In the genomic region with DNA sequence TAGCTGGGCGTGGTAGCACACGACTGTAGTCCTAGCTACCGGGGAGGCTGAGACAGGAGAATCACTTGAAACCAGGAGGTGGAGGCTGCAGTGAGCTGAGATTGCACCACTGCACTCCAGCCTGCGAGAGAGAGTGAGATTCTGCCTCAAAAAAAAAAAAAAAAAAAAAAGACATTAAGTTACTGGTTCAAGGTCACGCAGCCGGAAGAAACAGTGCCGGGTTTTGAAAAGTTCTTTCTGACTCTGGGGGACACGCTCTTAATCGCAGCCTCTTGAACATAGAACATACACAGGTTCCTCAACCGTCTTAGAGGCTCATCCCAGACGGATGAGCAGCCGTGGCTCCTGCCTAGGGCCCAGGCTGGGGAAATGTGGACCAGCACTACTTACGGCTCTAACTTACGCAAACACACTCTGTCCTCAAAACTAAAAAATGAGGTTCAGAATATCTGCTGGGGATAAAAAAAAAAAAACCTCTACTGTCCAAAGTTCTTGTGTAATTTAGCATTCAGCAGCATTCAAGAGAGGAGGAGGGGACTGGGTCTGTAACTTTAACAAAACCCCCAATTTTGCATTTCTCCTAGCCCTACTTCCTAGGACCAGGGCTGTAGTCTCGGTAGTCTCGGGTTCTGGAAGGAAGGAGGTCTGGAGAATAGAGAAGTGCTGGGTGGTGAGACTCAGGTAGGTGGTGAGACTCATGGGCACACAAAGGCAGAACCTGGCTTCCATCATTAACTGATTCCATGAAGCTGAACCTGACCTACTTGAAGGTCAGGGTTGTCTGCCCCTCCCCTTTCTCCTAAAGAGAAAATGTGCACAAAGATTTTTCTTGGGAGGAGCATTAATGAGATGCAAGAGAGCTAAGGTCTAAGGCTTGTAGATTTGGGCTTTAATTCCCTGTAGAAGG, we compare ENCODE assay signal across 27 cellular contexts. TPM values are rescaled to one million over a fixed set of nuclear protein-coding genes. Genes with fewer than 3 reads are reported as not detected.
DNase-seq lines count a peak whose midpoint lies in the region; ATAC-seq and TF ChIP-seq lines count a peak whose summit lies in the region.
"Had no signal": no experiment of that assay in that cellular context is flagged by ENCODE, and none has a peak within 500 bp of the region (broad histone marks: within the 10 kb centered on the region; RNA-seq: fewer than 3 reads in every experiment).

No MANE protein-coding gene starts in this region.

- no peaks in the 10 kb centered on the region for H3F3A ChIP-seq in PC-3 (ENCODE audit: low read length, unreplicated experiment)

- no peak overlapping the region for H2AFZ ChIP-seq in PC-3 (ENCODE audit: low read length)

- peak overlapping the region; percentile 48 for H3K4me2 ChIP-seq in PC-3 (ENCODE audit: low read length)
- H3K4me2 ChIP-seq: KMS-11 had no signal

- peak overlapping the region; percentile 30 for H3K27ac ChIP-seq in PC-3 (ENCODE audit: low read length)
- peak overlapping the region; percentile 48 to 72 (median 64) for H3K27ac ChIP-seq in right lobe of liver
- H3K27ac ChIP-seq in testis, result no peak overlapping the region
- H3K27ac ChIP-seq: C4-2B, KMS-11, SJCRH30 had no signal

- TF ChIP-seq POLR2A in right lobe of liver (IDR thresholded peaks at IDR 0.05), result no peak
- no peak for TF ChIP-seq POLR2A in testis (IDR thresholded peaks at IDR 0.05)

- peaks cover 5% of the 10 kb centered on the region for H3K36me3 Mint-ChIP-seq in glutamatergic neuron (ENCODE audit: unreplicated experiment)
- H3K36me3 Mint-ChIP-seq: CD8-positive, alpha-beta T cell had no signal

- H3K36me3 ChIP-seq in PC-3 (ENCODE audit: low read depth, low read length) (peaks cover 14% of the 10 kb centered on the region), right lobe of liver (no peaks in the 10 kb centered on the region), testis (ENCODE audit: low read depth, missing control alignments) (no peaks in the 10 kb centered on the region)
- H3K36me3 ChIP-seq: SJCRH30 had no signal

- peaks cover 66% of the 10 kb centered on the region for H3K4me1 ChIP-seq in PC-3 (ENCODE audit: insufficient read depth, low read length)
- H3K4me1 ChIP-seq in right lobe of liver, result peaks cover 0 to 57% (median 24%) of the 10 kb centered on the region in 4 donors
- H3K4me1 ChIP-seq in testis, result peaks cover 12% of the 10 kb centered on the region

- H3K27me3 Mint-ChIP-seq in glutamatergic neuron (ENCODE audit: unreplicated experiment), result peaks cover 14% of the 10 kb centered on the region

- no peak overlapping the region for H3K27ac Mint-ChIP-seq in glutamatergic neuron (ENCODE audit: unreplicated experiment)
- H3K27ac Mint-ChIP-seq: B cell; CD8-positive, alpha-beta T cell; IgD-negative memory B cell had no signal

- ATAC-seq in PC-3 (no peak), right lobe of liver (peak; percentile 12 to 37 (median 28)), GM18498 (IDR thresholded peaks at IDR 0.05; ENCODE audit: unreplicated experiment) (no peak)
- ATAC-seq: CD8-positive, alpha-beta T cell; Right ventricle myocardium inferior had no signal

- POLR2A ChIA-PET in PC-3 (lab: Charles Lee; ENCODE audit: unreplicated experiment), result no interaction called here

- no peak for TF ChIP-seq CTCF in PC-3 (conservative IDR thresholded peaks at IDR 0.05; ENCODE audit: low read depth, low read length)
- no peak for TF ChIP-seq CTCF in glutamatergic neuron (IDR thresholded peaks at IDR 0.05; ENCODE audit: partially characterized antibody, unreplicated experiment)
- no peak for TF ChIP-seq CTCF in right lobe of liver (IDR thresholded peaks at IDR 0.05)
- TF ChIP-seq CTCF in testis (IDR thresholded peaks at IDR 0.05), result no peak

- H3K9me2 ChIP-seq in PC-3 (replicated peaks; ENCODE audit: low read length), result no peaks in the 10 kb centered on the region

- CTCF ChIA-PET in PC-3 (lab: Charles Lee), result no interaction called here

- peaks cover 51% of the 10 kb centered on the region for H3K4me1 Mint-ChIP-seq in glutamatergic neuron (ENCODE audit: low read depth, unreplicated experiment)

- intact Hi-C loops in PC-3 (cut with micrococcal nuclease), result no loop called here
- intact Hi-C loops in right lobe of liver (cut with DNase I), result no loop called here
- intact Hi-C loops in testis (cut with DNase I; ENCODE audit: low total_unique reads), result no loop called here

- DNase-seq in PC-3 (no peak), glutamatergic neuron (no peak), right lobe of liver (no peak), testis (peak; percentile 71), GF-D8 (lab: John Stamatoyannopoulos, UW) (no peak), pons (ENCODE audit: low spot score) (no peak), mesenteric fat pad (ENCODE audit: low spot score) (no peak)
- DNase-seq: Caco-2; CD8-positive, alpha-beta T cell; DMS 273 treated with DMSO at 0.1 percent for 48 hours; DND-41; GOT3; HCEC 1CT; NCI-H1092; NCI-H1417 treated with DMSO at 0.1 percent for 48 hours; NCI-H1694 treated with DMSO at 0.1 percent for 48 hours; NCI-H2081; NCI-H2171 treated with DMSO at 0.1 percent for 48 hours; NCI-H524 treated with DMSO at 0.1 percent for 48 hours; NCI-H774; SJCRH30 had no signal

- H3K27me3 ChIP-seq in PC-3 (ENCODE audit: low read length), result no peaks in the 10 kb centered on the region
- H3K27me3 ChIP-seq in right lobe of liver, result no peaks in the 10 kb centered on the region
- H3K27me3 ChIP-seq in testis, result no peaks in the 10 kb centered on the region

- H3K4me3 Mint-ChIP-seq in glutamatergic neuron (ENCODE audit: unreplicated experiment), result peak overlapping the region; percentile 42
- H3K4me3 Mint-ChIP-seq: B cell; CD8-positive, alpha-beta T cell had no signal

- 47% methylated on average over 12 of the region's 16 CpGs for WGBS in right lobe of liver (ENCODE audit: insufficient coverage, low coverage, low lambda C conversion rate, missing lambda C conversion rate)
- 45 to 56% methylated on average over 15 to 16 of the region's 16 CpGs for WGBS in testis, 2 donors

- no peak overlapping the region for H3K9ac ChIP-seq in PC-3 (ENCODE audit: low read length)
- H3K9ac ChIP-seq: KMS-11 had no signal

- peaks cover 59% of the 10 kb centered on the region for H3K79me2 ChIP-seq in PC-3 (ENCODE audit: low read length)

- H3K9me3 Mint-ChIP-seq in glutamatergic neuron (ENCODE audit: unreplicated experiment), result peaks cover 15% of the 10 kb centered on the region
- H3K9me3 Mint-ChIP-seq: CD8-positive, alpha-beta T cell; IgD-negative memory B cell had no signal

- H3K4me3 ChIP-seq in PC-3 (ENCODE audit: low read length) (no peak overlapping the region; the same call in 1 of the 2 replicates), right lobe of liver (peak overlapping the region in 1 of 3 donors; percentile 14), testis (no peak overlapping the region)
- H3K4me3 ChIP-seq: SJCRH30 had no signal

- H3K9me3 ChIP-seq in PC-3 (ENCODE audit: low read length), result no peaks in the 10 kb centered on the region
- no peaks in the 10 kb centered on the region for H3K9me3 ChIP-seq in right lobe of liver
- no peaks in the 10 kb centered on the region for H3K9me3 ChIP-seq in testis
- H3K9me3 ChIP-seq: Caco-2, SJCRH30 had no signal

- no peaks in the 10 kb centered on the region for H4K20me1 ChIP-seq in PC-3 (ENCODE audit: low read length)

- no TSS peak for BruUV-seq in PC-3 (replicated peaks; lab: Mats Ljungman, UMichigan)

RNA-seq across cellular contexts. Expression of gene SPTBN2, which starts 6.0 kb away (rescaled TPM):
- 74.9 and 154 TPM in 2 replicates for total RNA-seq in PC-3 (2014; rRNA removed)
- 371 TPM for total RNA-seq in glutamatergic neuron (ENCODE audit: unreplicated experiment)
- 10 to 100 TPM; 20.7 to 67.1 (median 50.7) TPM for total RNA-seq in right lobe of liver
- total RNA-seq in testis, result 100 to 1,000 TPM; 116 to 239 TPM
- 159 TPM for polyA plus RNA-seq in testis (ENCODE audit: insufficient read depth, low read depth, low replicate concordance)
- 8.3 TPM for total RNA-seq in mesenteric fat pad
- total RNA-seq: CD8-positive, alpha-beta T cell had no signal
- polyA plus RNA-seq: IgD-negative memory B cell had no signal

RNA-seq across cellular contexts. Expression of gene RBM4B, which starts 45.3 kb away (rescaled TPM):
- 31.4 and 40.2 TPM in 2 replicates for total RNA-seq in PC-3 (2014; rRNA removed)
- total RNA-seq in glutamatergic neuron (ENCODE audit: unreplicated experiment), result 61.2 TPM
- 1 to 10 TPM; 3.6 to 9.4 (median 6.9) TPM for total RNA-seq in right lobe of liver
- 10 to 100 TPM; 35.0 to 35.7 TPM for total RNA-seq in testis
- 35.2 TPM for polyA plus RNA-seq in testis (ENCODE audit: insufficient read depth, low read depth, low replicate concordance)
- 8.0 TPM for total RNA-seq in mesenteric fat pad

Comparison
In these comparisons a context has a peak if more than half of its experiments do, and no peak if none do; other contexts are left out.
1. ATAC-seq: peak in right lobe of liver (4 of 4); none in PC-3 (single experiment) and GM18498 (single experiment).
2. H3K27ac ChIP-seq: peak in PC-3 (single experiment) and right lobe of liver (3 of 3); none in testis (0 of 2).